Comparison of ENCODE assay signal across 28 cellular contexts in genomic region chr7:221996-222715, GRCh38. TPM values are rescaled to one million over a fixed set of nuclear protein-coding genes. Genes with fewer than 3 reads are reported as not detected.
DNase-seq lines count a peak whose midpoint lies in the region; ATAC-seq, FAIRE-seq and TF ChIP-seq lines count a peak whose summit lies in the region.
"Had no signal": no experiment of that assay in that cellular context is flagged by ENCODE, and none has a peak within 500 bp of the region (broad histone marks: within the 10 kb centered on the region; RNA-seq: fewer than 3 reads in every experiment).

No MANE protein-coding gene starts in this region.

- TF ChIP-seq EP300 in H1 (IDR thresholded peaks at IDR 0.05; ENCODE audit: borderline replicate concordance in 1 of 2, low read depth in 2 of 2, low read length in 2 of 2), result no peak

- no peaks in the 10 kb centered on the region for H3K23me2 ChIP-seq in H1 (ENCODE audit: low read depth, low read length)

- H4K91ac ChIP-seq in H1 (replicated peaks; ENCODE audit: insufficient read length, low read length), result peak overlapping the region; percentile 89

- FAIRE-seq in H1 (lab: Jason Lieb, UNC), result no peak
- FAIRE-seq: astrocyte had no signal

- TF ChIP-seq RAD21 in H1 (IDR thresholded peaks at IDR 0.05 in 1 of 2, conservative IDR thresholded peaks at IDR 0.05 in 1 of 2; ENCODE audit: low read depth in 2 of 2, low read length in 2 of 2), result no peak

- no peak overlapping the region for H2BK20ac ChIP-seq in H1 (ENCODE audit: low read length)

- H3K4me2 ChIP-seq in H1 (ENCODE audit: insufficient read depth in 1 of 2, low read depth in 2 of 2, low read length in 2 of 2), result no peak overlapping the region

- H4K5ac ChIP-seq in H1 (ENCODE audit: insufficient read length, low read depth, low read length), result no peak overlapping the region

- no peak for TF ChIP-seq CTCF in H1 (IDR thresholded peaks at IDR 0.05; ENCODE audit: control extremely low read depth in 1 of 3, insufficient read depth in 1 of 3, low read depth in 1 of 3, low read length in 3 of 3)

- H3K9me3 Mint-ChIP-seq in naive thymus-derived CD8-positive, alpha-beta T cell, result no peaks in the 10 kb centered on the region
- H3K9me3 Mint-ChIP-seq: activated naive CD4-positive, alpha-beta T cell treated with anti-CD3 and anti-CD28 coated beads, Interleukin-2, amount 50 U/mL, for 72 hours; mesothelial cell of epicardium had no signal

- H4K8ac ChIP-seq in H1 (ENCODE audit: extremely low read depth, insufficient read depth, low read length), result no peak overlapping the region

- peak overlapping the region; percentile 83; the same call in 1 of the 2 replicates for H2BK5ac ChIP-seq in H1 (ENCODE audit: low read depth, low read length)

- H3K27me3 Mint-ChIP-seq in naive thymus-derived CD8-positive, alpha-beta T cell, result peaks cover 0 to 11% (median 0%) of the 10 kb centered on the region in 5 donors
- H3K27me3 Mint-ChIP-seq: naive B cell had no signal

- H3K18ac ChIP-seq in H1 (ENCODE audit: extremely low read depth, low read length), result no peak overlapping the region

- H3K27ac Mint-ChIP-seq in naive thymus-derived CD8-positive, alpha-beta T cell, result no peak overlapping the region
- H3K27ac Mint-ChIP-seq: activated naive CD4-positive, alpha-beta T cell treated with anti-CD3 and anti-CD28 coated beads, Interleukin-2, amount 50 U/mL, for 72 hours; mesothelial cell of epicardium had no signal

- no peaks in the 10 kb centered on the region for H3K9me3 ChIP-seq in H1 (ENCODE audit: insufficient read depth in 2 of 2, low read depth in 1 of 2, low read length in 1 of 2)
- H3K9me3 ChIP-seq: Caco-2, Peyer's patch had no signal

- TF ChIP-seq POLR2A in H1 (IDR thresholded peaks at IDR 0.05; ENCODE audit: control extremely low read depth in 1 of 2, low read depth in 2 of 2, low read length in 2 of 2), result no peak

- H3K4me3 Mint-ChIP-seq in naive thymus-derived CD8-positive, alpha-beta T cell, result no peak overlapping the region
- H3K4me3 Mint-ChIP-seq: mesothelial cell of epicardium had no signal

- H3K4me3 ChIP-seq in H7 (ENCODE audit: insufficient read depth, low read depth, low read length) (no peak overlapping the region), H1 (ENCODE audit: extremely low read depth in 1 of 4, insufficient read depth in 2 of 4, low read depth in 3 of 4, low read length in 4 of 4) (no peak overlapping the region)
- H3K4me3 ChIP-seq: Peyer's patch, SK-N-MC, skin epidermis had no signal

- no peaks in the 10 kb centered on the region; a peak in 1 of 4 replicates for H3K79me2 ChIP-seq in H1 (ENCODE audit: control insufficient read depth in 1 of 2, insufficient read depth in 2 of 2, low read length in 2 of 2)

- H3K27me3 ChIP-seq in H7 (ENCODE audit: control insufficient read depth, insufficient read depth, low read length) (no peaks in the 10 kb centered on the region), H1 (replicated peaks in 1 of 4; ENCODE audit: control insufficient read depth in 3 of 4, extremely low read depth in 1 of 4, insufficient read depth in 3 of 4, low read length in 3 of 4) (no peaks in the 10 kb centered on the region)
- H3K27me3 ChIP-seq: dorsolateral prefrontal cortex, Peyer's patch had no signal

- no peaks in the 10 kb centered on the region for H3K4me1 Mint-ChIP-seq in naive thymus-derived CD8-positive, alpha-beta T cell

- no peak overlapping the region for H2BK15ac ChIP-seq in H1 (ENCODE audit: low read length)

- H3K36me3 ChIP-seq in H7 (replicated peaks; ENCODE audit: control insufficient read depth, insufficient read depth, low read length) (no peaks in the 10 kb centered on the region), H1 (ENCODE audit: control insufficient read depth in 2 of 4, insufficient read depth in 4 of 4, low read length in 3 of 4) (peaks cover 0 to 7% (median 0%) of the 10 kb centered on the region in 4 experiments; a peak in 2 of 8 replicates)

- no peak overlapping the region for H2AFZ ChIP-seq in H1 (ENCODE audit: low read length)

- H3K4me1 ChIP-seq in H1 (replicated peaks in 1 of 4; ENCODE audit: control insufficient read depth in 3 of 4, insufficient read depth in 4 of 4, low read length in 3 of 4), result peaks cover 0 to 9% (median 5%) of the 10 kb centered on the region in 4 experiments; a peak in 5 of 7 replicates

- peak overlapping the region; percentile 94 for H3K4ac ChIP-seq in H1 (replicated peaks; ENCODE audit: insufficient read length, low read depth, low read length)

- no peak overlapping the region for H3K9ac ChIP-seq in H1 (replicated peaks in 1 of 4; ENCODE audit: extremely low read depth in 1 of 4, low read depth in 3 of 4, low read length in 3 of 4)

- POLR2A ChIA-PET in H1 (lab: Charles Lee; ENCODE audit: partially characterized antibody), result no interaction called here
- POLR2A ChIA-PET in naive thymus-derived CD8-positive, alpha-beta T cell (lab: Charles Lee), result no interaction called here

- peak overlapping the region; percentile 30 for H3K56ac ChIP-seq in H1 (replicated peaks; ENCODE audit: insufficient read length, low read depth, low read length)

- peak; percentile 20 for ATAC-seq in sciatic nerve
- no peak for ATAC-seq in naive thymus-derived CD8-positive, alpha-beta T cell
- ATAC-seq: activated CD4-positive, CD25-positive, alpha-beta regulatory T cell treated with anti-CD3 and anti-CD28 coated beads, Interleukin-2, amount 50 U/mL, for 24 hours; activated naive CD4-positive, alpha-beta T cell treated with anti-CD3 and anti-CD28 coated beads, Interleukin-2, amount 50 U/mL, for 72 hours; left ventricle myocardium superior had no signal

- H2AK5ac ChIP-seq in H1 (ENCODE audit: low read depth, low read length), result no peak overlapping the region; the same call in 1 of the 2 replicates

- H3K27ac ChIP-seq in H1 (ENCODE audit: low read depth, low read length), result no peak overlapping the region; the same call in 1 of the 2 replicates
- H3K27ac ChIP-seq: Peyer's patch, SK-N-MC, skin epidermis had no signal

- intact Hi-C loops in sciatic nerve (cut with DNase I), result no loop called here

- H2BK12ac ChIP-seq in H1 (ENCODE audit: low read depth, low read length), result peak overlapping the region; percentile 96; the same call in 1 of the 2 replicates

- no peak overlapping the region for H2BK120ac ChIP-seq in H1 (replicated peaks; ENCODE audit: low read depth, low read length)

- H3K14ac ChIP-seq in H1 (ENCODE audit: insufficient read length), result no peak overlapping the region

- no peak overlapping the region for H3K23ac ChIP-seq in H1 (ENCODE audit: insufficient read length)

- CTCF ChIA-PET in H1 (lab: Charles Lee; ENCODE audit: partially characterized antibody), result no interaction called here

- WGBS in H1 (ENCODE audit: extremely low coverage in 1 of 2, insufficient coverage in 1 of 2, insufficient read length in 1 of 2, insufficient replicate concordance in 2 of 2, low coverage in 1 of 2, low lambda C conversion rate in 2 of 2, missing lambda C conversion rate in 1 of 2), 2 experiments, result 75% methylated on average over 11 of the region's 14 CpGs; no CpG with 5 or more reads in 1 of the 2 experiments

- peaks cover 6% of the 10 kb centered on the region; the same call in 1 of the 2 replicates for H3K79me1 ChIP-seq in H1 (ENCODE audit: low read depth, low read length)

- DNase-seq in H7 (peak; percentile 65), NCI-H69 (lab: John Stamatoyannopoulos, UW) (peak; percentile 17), H1 (ENCODE audit: low read depth in 1 of 2, low spot score in 2 of 2) (no peak), sciatic nerve (ENCODE audit: low spot score) (no peak), SIG-M5 (lab: John Stamatoyannopoulos, UW) (no peak), activated gamma-delta T cell treated with Interleukin-2 at 50 U/mL for 16 hours (no peak)
- DNase-seq in naive thymus-derived CD8-positive, alpha-beta T cell, result no peak
- DNase-seq: activated CD4-positive, alpha-beta T cell treated with anti-CD3 and anti-CD28 coated beads, Interleukin-2, amount 50 U/mL, for 48 hours; activated CD8-positive, alpha-beta memory T cell treated with anti-CD3 and anti-CD28 coated beads, Interleukin-2, amount 50 U/mL, for 4 hours; C1 segment of cervical spinal cord; Caco-2; central memory CD4-positive, alpha-beta T cell; dorsolateral prefrontal cortex; islet precursor cell; left ventricle myocardium superior; naive B cell; NCI-H1048; NCI-H187 treated with DMSO at 0.1 percent for 48 hours; NCI-H526 treated with DMSO at 0.1 percent for 48 hours; Peyer's patch; trophoblast cell had no signal

- peaks cover 0 to 8% of the 10 kb centered on the region in 2 experiments for H4K20me1 ChIP-seq in H1 (replicated peaks in 1 of 2; ENCODE audit: control insufficient read depth in 1 of 2, insufficient read depth in 2 of 2, low read length in 2 of 2)

- no peaks in the 10 kb centered on the region for H3K36me3 Mint-ChIP-seq in naive thymus-derived CD8-positive, alpha-beta T cell
- H3K36me3 Mint-ChIP-seq: activated naive CD4-positive, alpha-beta T cell treated with anti-CD3 and anti-CD28 coated beads, Interleukin-2, amount 50 U/mL, for 72 hours; mesothelial cell of epicardium; naive B cell had no signal

TF ChIP-seq in H1, 55 proteins besides CTCF, POLR2A, EP300 and RAD21 (continues in another document):
- TF ChIP-seq USF2 (IDR thresholded peaks at IDR 0.05; ENCODE audit: low read length) (no peak), KDM1A (IDR thresholded peaks at IDR 0.05; ENCODE audit: borderline replicate concordance, low read length) (no peak), EGR1 (IDR thresholded peaks at IDR 0.05; ENCODE audit: borderline replicate concordance, low read depth, low read length) (no peak), RXRA (IDR thresholded peaks at IDR 0.05; ENCODE audit: insufficient read depth, low read depth, low read length) (no peak), KDM4A (IDR thresholded peaks at IDR 0.05; ENCODE audit: low read depth, low read length, severe bottlenecking) (no peak)

RNA-seq across cellular contexts. Expression of gene FAM20C, which starts 29.8 kb away (rescaled TPM):
- total RNA-seq in H7 (2014; rRNA removed; shearing (Covaris generic)), result 63.2 and 71.5 TPM in 2 replicates
- 34.7 and 34.8 TPM in 2 replicates for total RNA-seq in H1 (2021; fragmentation: NEBNext Ultra II Directional; extraction: Animal tissue kit (Norgen Biotek cat#: 25700))
- 9.5 and 13.9 TPM in 2 replicates for polyA plus RNA-seq in H1 (2011; rRNA removed)
- polyA plus RNA-seq in H1 (2011; cell fraction: cytosol; rRNA removed), result 10.7 TPM
- polyA plus RNA-seq in H1 (2011; cell fraction: nucleus; rRNA removed), result 21.4 TPM
- polyA plus RNA-seq in H1 (2012, experiment 1 of 2), result 18.4 to 23.9 TPM (median 19.5 TPM) in 4 replicates
- polyA plus RNA-seq in H1 (2012, experiment 2 of 2), result 17.9 TPM
- polyA plus RNA-seq in H1 (2013, experiment 1 of 2), result 21.3 TPM
- polyA plus RNA-seq in H1 (2013, experiment 2 of 2), result 21.1 TPM
- 8.9 and 10.4 TPM in 2 replicates for polyA minus RNA-seq in H1 (2011; rRNA and poly(A)+ RNA removed)
- 17.1 TPM for polyA minus RNA-seq in H1 (2011; cell fraction: cytosol; rRNA and poly(A)+ RNA removed)
- 21.8 TPM for polyA minus RNA-seq in H1 (2011; cell fraction: nucleus; rRNA and poly(A)+ RNA removed)
- total RNA-seq in sciatic nerve, result 57.0 TPM
- total RNA-seq in naive thymus-derived CD8-positive, alpha-beta T cell, result under 1 TPM; 0.60 to 0.66 TPM
- polyA plus RNA-seq in naive thymus-derived CD8-positive, alpha-beta T cell, result not detected
- total RNA-seq: T-helper 1 cell treated with Interleukin-12 subunit alpha and Interleukin-12 subunit beta and Interleukin-4 antibody, amounts not matched to agents 30 ng/mL and 1 ng/mL, for 36 hours had no signal

Comparison
In these comparisons a context has a peak if more than half of its experiments do, and no peak if none do; other contexts are left out.
1. DNase-seq: peak in H7 (single experiment) and NCI-H69 (single experiment); none in H1 (0 of 2), sciatic nerve (single experiment), SIG-M5 (single experiment), naive thymus-derived CD8-positive, alpha-beta T cell (0 of 10) and activated gamma-delta T cell treated with Interleukin-2 at 50 U/mL for 16 hours (single experiment).
2. RNA of gene FAM20C, which starts 29.8 kb away (total RNA-seq): 63.2 to 71.5 TPM in H7, 57.0 TPM in sciatic nerve (single experiment) and 34.7 to 34.8 TPM in H1; 0.60 to 0.66 TPM in naive thymus-derived CD8-positive, alpha-beta T cell; every median in the first group is over 10 times any median in the second.